In the genomic region with DNA sequence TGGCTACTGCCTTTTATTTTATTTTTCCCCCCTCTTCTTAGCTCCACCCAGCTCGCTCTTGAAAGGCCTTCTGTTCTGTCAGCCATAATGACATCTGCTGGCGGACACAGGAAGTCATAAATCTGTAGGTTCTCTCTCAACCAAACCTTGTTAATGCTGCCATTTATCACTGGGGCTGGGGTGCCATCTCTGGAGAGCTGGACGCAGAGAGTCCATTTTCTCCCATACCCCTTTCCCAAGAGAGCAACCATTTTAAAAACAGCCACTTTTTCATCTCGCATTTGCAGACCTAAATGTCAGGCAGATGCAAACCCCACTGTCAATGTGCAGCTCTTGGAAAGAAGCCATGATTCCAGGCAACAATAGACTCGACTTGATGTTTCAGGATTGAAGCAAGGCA, we compare ENCODE assay signal across 1 cellular context.
A peak's percentile ranks its signal among the peaks of the same experiment; 100 is the strongest.
TF ChIP-seq lines count a peak whose summit lies in the region.

No MANE protein-coding gene starts in this region.

TF ChIP-seq in K562, 482 proteins besides CTCF, POLR2A, EP300 and RAD21 (continued from another document):
- no peak for TF ChIP-seq BDP1 (IDR thresholded peaks at IDR 0.05; ENCODE audit: insufficient read depth, insufficient read length)
- TF ChIP-seq TRIM25 (IDR thresholded peaks at IDR 0.05; ENCODE audit: borderline replicate concordance), result no peak
- no peak for TF ChIP-seq U2AF2 (optimal IDR thresholded peaks at IDR 0.05; ENCODE audit: low read depth, low read length)
- no peak for TF ChIP-seq ARID2 (IDR thresholded peaks at IDR 0.05)
- TF ChIP-seq TAF15 (IDR thresholded peaks at IDR 0.05; ENCODE audit: low read depth, low read length), result no peak
- no peak for TF ChIP-seq ZNF253 (CRISPR knock-in tag; conservative IDR thresholded peaks at IDR 0.05)
- TF ChIP-seq PHF20 (IDR thresholded peaks at IDR 0.05; ENCODE audit: partially characterized antibody), result no peak
- no peak for TF ChIP-seq ZNF134 (CRISPR knock-in tag; conservative IDR thresholded peaks at IDR 0.05)
- TF ChIP-seq ZKSCAN1 (IDR thresholded peaks at IDR 0.05; ENCODE audit: low read depth, low read length), result no peak
- TF ChIP-seq ZNF785 (CRISPR knock-in tag; IDR thresholded peaks at IDR 0.05), result no peak
- 0 out of 4 replicates have a peak, but pooled peaks of 1 of the 2 experiments have one; percentile 13 for TF ChIP-seq KDM1A (IDR thresholded peaks at IDR 0.05)
- no peak for TF ChIP-seq JUNB (CRISPR knock-in tag; conservative IDR thresholded peaks at IDR 0.05)
- no peak for TF ChIP-seq PREB (CRISPR knock-in tag; IDR thresholded peaks at IDR 0.05)
- no peak for TF ChIP-seq SMAD3 (CRISPR knock-in tag; conservative IDR thresholded peaks at IDR 0.05)
- TF ChIP-seq ZNF318 (IDR thresholded peaks at IDR 0.05; ENCODE audit: borderline replicate concordance in 1 of 2, low read depth in 1 of 2), result no peak
- no peak for TF ChIP-seq GATAD2B (IDR thresholded peaks at IDR 0.05; ENCODE audit: borderline replicate concordance)
- TF ChIP-seq MCM2 (IDR thresholded peaks at IDR 0.05; ENCODE audit: low read depth), result no peak
- TF ChIP-seq ZNF232 (CRISPR knock-in tag; IDR thresholded peaks at IDR 0.05), result no peak
- no peak for TF ChIP-seq NELFE (IDR thresholded peaks at IDR 0.05; ENCODE audit: insufficient read depth, insufficient read length)
